In genomic region chr3:157718835-157719234, GRCh38 we compare ENCODE assay signal across 18 cellular contexts.
"Had no signal": no experiment of that assay in that cellular context is flagged by ENCODE, and none has a peak within 500 bp of the region (broad histone marks: within the 10 kb centered on the region; RNA-seq: fewer than 3 reads in every experiment).

No MANE protein-coding gene starts in this region.

- ATAC-seq: Right ventricle myocardium inferior had no signal

- H3K4me2 ChIP-seq: KMS-11, PC-9 had no signal

- H3K4me3 ChIP-seq: PC-9, Peyer's patch, SJSA1, SK-N-MC had no signal

- H3K9me3 ChIP-seq: Peyer's patch had no signal

- DNase-seq: Kasumi-1, MM.1S, NCI-H1092 treated with DMSO at 0.1 percent for 48 hours, NCI-H1436, NCI-H187, NCI-H2029, NCI-H2081 treated with DMSO at 0.1 percent for 48 hours, NCI-H2227 treated with DMSO at 0.1 percent for 48 hours, NCI-H524, NCI-H526 treated with DMSO at 0.1 percent for 48 hours, NCI-H774, PC-9, Peyer's patch, SHP77 treated with DMSO at 0.1 percent for 48 hours had no signal

- H3K36me3 ChIP-seq: Peyer's patch, SJSA1 had no signal

- H3K27me3 ChIP-seq: Peyer's patch, SJSA1 had no signal

- H3K9ac ChIP-seq: KMS-11 had no signal

- H2AFZ ChIP-seq: PC-9 had no signal

- H3K4me1 ChIP-seq: Peyer's patch, SJSA1 had no signal

- H3K27ac ChIP-seq: KMS-11, PC-9, Peyer's patch, SJSA1, SK-N-MC had no signal
